In genomic region chr7:46990761-46991160, GRCh38 we compare ENCODE assay signal across 16 cellular contexts.
"Had no signal": no experiment of that assay in that cellular context is flagged by ENCODE, and none has a peak within 500 bp of the region (broad histone marks: within the 10 kb centered on the region; RNA-seq: fewer than 3 reads in every experiment).

No MANE protein-coding gene starts in this region.

- DNase-seq: activated CD4-positive, alpha-beta T cell treated with anti-CD3 and anti-CD28 coated beads, Interleukin-2, amount 10 ng/mL, durations not matched to agents 24 days and 14 days; activated CD4-positive, CD25-positive, alpha-beta regulatory T cell; activated CD8-positive, alpha-beta memory T cell treated with anti-CD3 and anti-CD28 coated beads, Interleukin-2, amount 50 U/mL, for 4 hours; activated CD8-positive, alpha-beta T cell treated with anti-CD3 and anti-CD28 coated beads, Interleukin-2, amount 10 ng/mL, durations not matched to agents 7 days and 5 days; activated gamma-delta T cell treated with Interleukin-2 at 50 U/mL for 16 hours; amygdala; effector CD8-positive, alpha-beta T cell; glutamatergic neuron; hypothalamus; nephron progenitor cell; occipital lobe; small intestine; stimulated activated CD4-positive, alpha-beta T cell treated with anti-CD3 and anti-CD28 coated beads, Interleukin-4, amount 100 ng/mL, for 24 hours; stimulated activated naive CD4-positive, alpha-beta T cell; substantia nigra; transverse colon had no signal

- ATAC-seq: activated CD8-positive, alpha-beta T cell treated with anti-CD3 and anti-CD28 coated beads, Interleukin-2, amount 10 ng/mL, durations not matched to agents 7 days and 5 days had no signal

- H3K4me3 ChIP-seq: transverse colon had no signal
